ENCODE assay signal across 24 cellular contexts in genomic region chr1:224407546-224408293, GRCh38. TPM values are rescaled to one million over a fixed set of nuclear protein-coding genes. Genes with fewer than 3 reads are reported as not detected.
DNase-seq lines count a peak whose midpoint lies in the region; ATAC-seq and TF ChIP-seq lines count a peak whose summit lies in the region.
"Had no signal": no experiment of that assay in that cellular context is flagged by ENCODE, and none has a peak within 500 bp of the region (broad histone marks: within the 10 kb centered on the region; RNA-seq: fewer than 3 reads in every experiment).

No MANE protein-coding gene starts in this region.

- no peak overlapping the region for H2AFZ ChIP-seq in smooth muscle cell (ENCODE audit: low read depth)

- POLR2A ChIA-PET in T-cell (lab: Charles Lee), result interaction anchor here in 1 of 2 donors (0.8 to 1.2 kb wide), 5 partner anchors 8 to 24 kb away, joined by 3 to 4 read pairs (median 3); no protein-coding TSS in a partner anchor

- H3K27ac Mint-ChIP-seq in activated naive CD8-positive, alpha-beta T cell, result peak overlapping the region; percentile 28
- H3K27ac Mint-ChIP-seq in activated naive CD8-positive, alpha-beta T cell treated with anti-CD3 and anti-CD28 coated beads for 36 hours, result no peak overlapping the region
- peak overlapping the region; percentile 1 to 2 for H3K27ac Mint-ChIP-seq in T-cell
- H3K27ac Mint-ChIP-seq in stimulated activated naive B cell treated with anti-CD40 and anti-IgM and Interleukin-4, amounts not matched to agents 10 μg/mL and 1 μg/mL and 100 μg/mL, for 72 hours, result peak overlapping the region; percentile 15
- H3K27ac Mint-ChIP-seq: activated naive CD4-positive, alpha-beta T cell treated with anti-CD3 and anti-CD28 coated beads, Interleukin-2, amount 10 ng/mL, durations not matched to agents 7 days and 5 days; CD8-positive, alpha-beta T cell; stimulated activated naive CD8-positive, alpha-beta T cell treated with anti-CD3 and anti-CD28 coated beads, Interleukin-15, amount 100 ng/mL, for 72 hours; type B pancreatic cell had no signal

- no peaks in the 10 kb centered on the region for H3K9me3 ChIP-seq in smooth muscle cell (replicated peaks; ENCODE audit: low read depth)
- H3K9me3 ChIP-seq: pancreas, sigmoid colon had no signal

- H3K27ac ChIP-seq in foreskin keratinocyte (no peak overlapping the region), smooth muscle cell (ENCODE audit: low read depth) (no peak overlapping the region)
- H3K27ac ChIP-seq: HL-60, pancreas had no signal

- H3K4me1 Mint-ChIP-seq in activated naive CD8-positive, alpha-beta T cell (ENCODE audit: low read depth), result peaks cover 37% of the 10 kb centered on the region
- H3K4me1 Mint-ChIP-seq in activated naive CD8-positive, alpha-beta T cell treated with anti-CD3 and anti-CD28 coated beads for 36 hours, result peaks cover 25% of the 10 kb centered on the region
- H3K4me1 Mint-ChIP-seq in T-cell, result peaks cover 22 to 39% (median 38%) of the 10 kb centered on the region in 3 donors
- H3K4me1 Mint-ChIP-seq in stimulated activated naive B cell treated with anti-CD40 and anti-IgM and Interleukin-4, amounts not matched to agents 10 μg/mL and 1 μg/mL and 100 μg/mL, for 72 hours, result peaks cover 0 to 9% of the 10 kb centered on the region in 2 donors

- H3K4me1 ChIP-seq in foreskin keratinocyte (peaks cover 15% of the 10 kb centered on the region), smooth muscle cell (ENCODE audit: low read depth) (no peaks in the 10 kb centered on the region)
- H3K4me1 ChIP-seq: pancreas had no signal

- H3K36me3 ChIP-seq in smooth muscle cell (ENCODE audit: low read depth), result peaks cover 27% of the 10 kb centered on the region

- 89% methylated on average over 9 of the region's 9 CpGs for WGBS in smooth muscle cell (ENCODE audit: low lambda C conversion rate)

- H3K4me3 Mint-ChIP-seq in activated naive CD8-positive, alpha-beta T cell, result no peak overlapping the region
- no peak overlapping the region for H3K4me3 Mint-ChIP-seq in activated naive CD8-positive, alpha-beta T cell treated with anti-CD3 and anti-CD28 coated beads for 36 hours
- no peak overlapping the region for H3K4me3 Mint-ChIP-seq in T-cell
- no peak overlapping the region for H3K4me3 Mint-ChIP-seq in stimulated activated naive B cell treated with anti-CD40 and anti-IgM and Interleukin-4, amounts not matched to agents 10 μg/mL and 1 μg/mL and 100 μg/mL, for 72 hours
- H3K4me3 Mint-ChIP-seq: activated naive CD4-positive, alpha-beta T cell treated with anti-CD3 and anti-CD28 coated beads, Interleukin-2, amount 10 ng/mL, durations not matched to agents 7 days and 5 days; brain; CD8-positive, alpha-beta T cell; IgD-negative memory B cell; stimulated activated naive CD8-positive, alpha-beta T cell treated with anti-CD3 and anti-CD28 coated beads, Interleukin-15, amount 100 ng/mL, for 72 hours; type B pancreatic cell had no signal

- H3K27me3 ChIP-seq in foreskin keratinocyte (no peaks in the 10 kb centered on the region), smooth muscle cell (ENCODE audit: low read depth) (no peaks in the 10 kb centered on the region)
- H3K27me3 ChIP-seq: pancreas, sigmoid colon had no signal

- H3K27me3 Mint-ChIP-seq in activated naive CD8-positive, alpha-beta T cell, result no peaks in the 10 kb centered on the region
- H3K27me3 Mint-ChIP-seq in activated naive CD8-positive, alpha-beta T cell treated with anti-CD3 and anti-CD28 coated beads for 36 hours, result no peaks in the 10 kb centered on the region
- no peaks in the 10 kb centered on the region for H3K27me3 Mint-ChIP-seq in T-cell
- H3K27me3 Mint-ChIP-seq in stimulated activated naive B cell treated with anti-CD40 and anti-IgM and Interleukin-4, amounts not matched to agents 10 μg/mL and 1 μg/mL and 100 μg/mL, for 72 hours, result no peaks in the 10 kb centered on the region
- H3K27me3 Mint-ChIP-seq: activated naive CD4-positive, alpha-beta T cell treated with anti-CD3 and anti-CD28 coated beads, Interleukin-2, amount 10 ng/mL, durations not matched to agents 7 days and 5 days; brain; IgD-negative memory B cell; stimulated activated naive CD8-positive, alpha-beta T cell treated with anti-CD3 and anti-CD28 coated beads, Interleukin-15, amount 100 ng/mL, for 72 hours; type B pancreatic cell had no signal

- H3K9me3 Mint-ChIP-seq in activated naive CD8-positive, alpha-beta T cell (ENCODE audit: low read depth), result no peaks in the 10 kb centered on the region
- H3K9me3 Mint-ChIP-seq in activated naive CD8-positive, alpha-beta T cell treated with anti-CD3 and anti-CD28 coated beads for 36 hours, result no peaks in the 10 kb centered on the region
- H3K9me3 Mint-ChIP-seq in T-cell, result no peaks in the 10 kb centered on the region
- no peaks in the 10 kb centered on the region for H3K9me3 Mint-ChIP-seq in stimulated activated naive B cell treated with anti-CD40 and anti-IgM and Interleukin-4, amounts not matched to agents 10 μg/mL and 1 μg/mL and 100 μg/mL, for 72 hours
- H3K9me3 Mint-ChIP-seq: activated naive CD4-positive, alpha-beta T cell treated with anti-CD3 and anti-CD28 coated beads, Interleukin-2, amount 10 ng/mL, durations not matched to agents 7 days and 5 days; brain; CD8-positive, alpha-beta T cell; IgD-negative memory B cell; stimulated activated naive CD8-positive, alpha-beta T cell treated with anti-CD3 and anti-CD28 coated beads, Interleukin-15, amount 100 ng/mL, for 72 hours; type B pancreatic cell had no signal

- H3F3A ChIP-seq in smooth muscle cell (ENCODE audit: low read depth), result peaks cover 7% of the 10 kb centered on the region

- peaks cover 20% of the 10 kb centered on the region for H3K36me3 Mint-ChIP-seq in activated naive CD8-positive, alpha-beta T cell
- peaks cover 21% of the 10 kb centered on the region for H3K36me3 Mint-ChIP-seq in activated naive CD8-positive, alpha-beta T cell treated with anti-CD3 and anti-CD28 coated beads for 36 hours
- peaks cover 49% of the 10 kb centered on the region for H3K36me3 Mint-ChIP-seq in T-cell
- H3K36me3 Mint-ChIP-seq in stimulated activated naive B cell treated with anti-CD40 and anti-IgM and Interleukin-4, amounts not matched to agents 10 μg/mL and 1 μg/mL and 100 μg/mL, for 72 hours, result peaks cover 26 to 35% of the 10 kb centered on the region in 2 donors
- H3K36me3 Mint-ChIP-seq: IgD-negative memory B cell had no signal

- CTCF ChIA-PET in T-cell (lab: Charles Lee), result interaction anchor here (1.0 to 1.2 kb wide), 2 partner anchors 49 kb away, joined by 4 to 6 read pairs; no protein-coding TSS in a partner anchor

- TF ChIP-seq CTCF in foreskin keratinocyte (conservative IDR thresholded peaks at IDR 0.05) (no peak), smooth muscle cell (IDR thresholded peaks at IDR 0.05; ENCODE audit: borderline replicate concordance, insufficient read depth, poor library complexity, severe bottlenecking) (no peak)

- no peak for ATAC-seq in T-cell (replicated peaks in 1 of 4)
- peak; percentile 28 for ATAC-seq in foreskin keratinocyte
- no peak for ATAC-seq in stimulated activated naive B cell treated with anti-CD40 and anti-IgM and Interleukin-4, amounts not matched to agents 10 μg/mL and 1 μg/mL and 100 μg/mL, for 72 hours (replicated peaks)
- ATAC-seq: CD8-positive, alpha-beta T cell; stimulated activated naive CD8-positive, alpha-beta T cell treated with anti-CD3 and anti-CD28 coated beads, Interleukin-15, amount 100 ng/mL, for 72 hours had no signal

- peaks cover 81% of the 10 kb centered on the region for H4K20me1 ChIP-seq in smooth muscle cell (ENCODE audit: low read depth)

- H3K4me3 ChIP-seq in smooth muscle cell, result no peak overlapping the region
- H3K4me3 ChIP-seq: pancreas, sigmoid colon had no signal

- no peak overlapping the region for H3K9ac ChIP-seq in smooth muscle cell (ENCODE audit: low read depth)

- H3K4me2 ChIP-seq in smooth muscle cell, result no peak overlapping the region

- peaks cover 30% of the 10 kb centered on the region for H3K79me2 ChIP-seq in smooth muscle cell (ENCODE audit: low read depth)

- no peak for DNase-seq in activated naive CD8-positive, alpha-beta T cell treated with anti-CD3 and anti-CD28 coated beads for 36 hours
- DNase-seq in T-cell, result no peak
- DNase-seq in foreskin keratinocyte, result peak in 1 of 2 donors; percentile 18
- no peak for DNase-seq in stimulated activated naive B cell treated with anti-CD40 and anti-IgM and Interleukin-4, amounts not matched to agents 10 μg/mL and 1 μg/mL and 100 μg/mL, for 72 hours
- DNase-seq in SW 1271 (lab: John Stamatoyannopoulos, UW), result no peak
- no peak for DNase-seq in smooth muscle cell (lab: John Stamatoyannopoulos, UW; ENCODE audit: unreplicated experiment)
- DNase-seq in NCI-H82 treated with DMSO at 0.1 percent for 48 hours (lab: John Stamatoyannopoulos, UW; ENCODE audit: unreplicated experiment), result no peak
- DNase-seq: activated CD4-positive, alpha-beta T cell treated with anti-CD3 and anti-CD28 coated beads, Interleukin-2, amount 50 U/mL, for 1 hour; activated naive CD4-positive, alpha-beta T cell treated with anti-CD3 and anti-CD28 coated beads, Interleukin-2, amount 10 ng/mL, durations not matched to agents 7 days and 5 days; CD8-positive, alpha-beta T cell; erythroblast; glutamatergic neuron; H7; NCI-H1048; NCI-H2029 treated with DMSO at 0.1 percent for 48 hours; sigmoid colon; stimulated activated CD4-positive, alpha-beta T cell treated with anti-CD3 and anti-CD28 coated beads, Interleukin-2, amount 100 ng/mL, for 24 hours; stimulated activated naive CD8-positive, alpha-beta T cell treated with anti-CD3 and anti-CD28 coated beads, Interleukin-15, amount 100 ng/mL, for 72 hours had no signal

RNA-seq across cellular contexts. Expression of gene WDR26, which starts 26.9 kb away (rescaled TPM):
- total RNA-seq in activated naive CD8-positive, alpha-beta T cell treated with anti-CD3 and anti-CD28 coated beads for 36 hours, result 10 to 100 TPM; 61.4 to 62.3 TPM
- total RNA-seq in T-cell (100 to 1,000 TPM in 2 of 5 donors, 10 to 100 TPM in 3; 90.7 to 166 (median 96.3) TPM), foreskin keratinocyte (42.0 and 43.9 TPM in 2 replicates), smooth muscle cell (79.5 and 81.4 TPM in 2 replicates)
- polyA plus RNA-seq in foreskin keratinocyte (18.1 and 20.4 TPM in 2 replicates), smooth muscle cell (8.6 and 12.0 TPM in 2 replicates)

RNA-seq across cellular contexts. Expression of gene CNIH4, which starts 51.0 kb away (rescaled TPM):
- total RNA-seq in activated naive CD8-positive, alpha-beta T cell treated with anti-CD3 and anti-CD28 coated beads for 36 hours, result 10 to 100 TPM; 48.5 to 53.2 TPM
- total RNA-seq in T-cell, result 10 to 100 TPM; 25.9 to 40.9 (median 38.8) TPM
- total RNA-seq in foreskin keratinocyte, result 83.1 and 84.1 TPM in 2 replicates
- polyA plus RNA-seq in foreskin keratinocyte, result 123 and 130 TPM in 2 replicates
- 61.4 and 69.5 TPM in 2 replicates for total RNA-seq in smooth muscle cell
- polyA plus RNA-seq in smooth muscle cell, result 121 and 125 TPM in 2 replicates
